Comparison of ENCODE assay signal across 8 cellular contexts in the genomic region with DNA sequence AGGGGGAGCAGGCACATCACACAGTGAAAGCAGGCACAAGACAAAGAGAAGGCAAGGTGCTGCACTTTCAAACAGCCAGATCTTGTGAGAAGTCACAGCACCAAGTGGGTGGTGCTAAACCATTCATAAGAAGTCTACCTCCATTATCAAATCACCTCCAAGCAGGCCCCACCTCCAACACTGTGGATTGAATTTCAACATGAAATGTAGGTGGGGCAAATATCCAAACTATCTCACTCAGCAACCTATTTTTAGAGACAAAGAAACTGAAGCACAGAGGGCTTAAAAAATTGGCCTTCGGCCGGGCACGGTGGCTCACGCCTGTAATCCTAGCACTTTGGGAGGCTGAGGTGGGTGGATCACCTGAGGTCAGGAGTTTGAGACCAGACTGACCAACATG.
"Had no signal": no experiment of that assay in that cellular context is flagged by ENCODE, and none has a peak within 500 bp of the region (broad histone marks: within the 10 kb centered on the region; RNA-seq: fewer than 3 reads in every experiment).

No MANE protein-coding gene starts in this region.

- DNase-seq: H9, HCEC 1CT, IMR-90 had no signal

- FAIRE-seq: H1, H54, HTR-8/SVneo, K562 had no signal

- H2AFZ ChIP-seq: GM23338 had no signal

- H3K4me1 Mint-ChIP-seq: GM23338 had no signal

- H3K4me3 ChIP-seq: GM23338, K562 had no signal

- H3K9me3 Mint-ChIP-seq: GM23338 had no signal

- H3K4me2 ChIP-seq: GM23338 had no signal

- H3K4me3 Mint-ChIP-seq: GM23338 had no signal

- ATAC-seq: GM23338, K562 had no signal

- H3K27ac Mint-ChIP-seq: GM23338, H9 had no signal
